24 cellular contexts compared by ENCODE assay signal in genomic region chr12:102438047-102438822, GRCh38. TPM values are rescaled to one million over a fixed set of nuclear protein-coding genes. Genes with fewer than 3 reads are reported as not detected.
DNase-seq lines count a peak whose midpoint lies in the region; ATAC-seq, FAIRE-seq and TF ChIP-seq lines count a peak whose summit lies in the region.
"Had no signal": no experiment of that assay in that cellular context is flagged by ENCODE, and none has a peak within 500 bp of the region (broad histone marks: within the 10 kb centered on the region; RNA-seq: fewer than 3 reads in every experiment).

No MANE protein-coding gene starts in this region.

- ATAC-seq in K562 = peak; percentile 39
- ATAC-seq in activated CD8-positive, alpha-beta T cell treated with anti-CD3 and anti-CD28 coated beads for 36 hours = no peak
- ATAC-seq: gastroesophageal sphincter, mucosa of descending colon had no signal

- H3K79me2 ChIP-seq in K562 (ENCODE audit: control insufficient read depth, insufficient read depth, low read length) = no peaks in the 10 kb centered on the region
- H3K79me2 ChIP-seq in neural progenitor cell (ENCODE audit: low read depth) = no peaks in the 10 kb centered on the region

- no peaks in the 10 kb centered on the region for H3K27me3 ChIP-seq in CD8-positive, alpha-beta memory T cell (ENCODE audit: insufficient read depth, low read length, poor library complexity, severe bottlenecking)
- H3K27me3 ChIP-seq in K562 (ENCODE audit: control insufficient read depth in 2 of 2, insufficient read depth in 2 of 2, low read length in 2 of 2) = no peaks in the 10 kb centered on the region
- no peaks in the 10 kb centered on the region for H3K27me3 ChIP-seq in neural progenitor cell
- H3K27me3 ChIP-seq: gastroesophageal sphincter, SJCRH30, suprapubic skin had no signal

- TSS peak; percentile 54 for BruUV-seq in K562 (replicated peaks; lab: Mats Ljungman, UMichigan)

- H2AFZ ChIP-seq in K562 (ENCODE audit: low read depth, low read length) = peak overlapping the region; percentile 95
- no peak overlapping the region for H2AFZ ChIP-seq in neural progenitor cell (replicated peaks)

- TF ChIP-seq CTCF in K562 (IDR thresholded peaks at IDR 0.05 in 2 of 3, conservative IDR thresholded peaks at IDR 0.05 in 1 of 3; ENCODE audit: insufficient read depth in 2 of 3, low read depth in 1 of 3, low read length in 3 of 3) = no peak
- TF ChIP-seq CTCF in neural progenitor cell (IDR thresholded peaks at IDR 0.05) = no peak
- no peak for TF ChIP-seq CTCF in activated CD8-positive, alpha-beta T cell treated with anti-CD3 and anti-CD28 coated beads for 36 hours (IDR thresholded peaks at IDR 0.05)

- intact Hi-C loops in K562 (cut with micrococcal nuclease) = no loop called here
- intact Hi-C loops in activated CD4-positive, alpha-beta memory T cell treated with anti-CD3 and anti-CD28 coated beads for 36 hours (cut with micrococcal nuclease) = no loop called here
- intact Hi-C loops in activated CD8-positive, alpha-beta T cell treated with anti-CD3 and anti-CD28 coated beads for 36 hours (cut with micrococcal nuclease) = no loop called here

- no peak overlapping the region for H3K4me3 Mint-ChIP-seq in CD8-positive, alpha-beta memory T cell
- no peak overlapping the region for H3K4me3 Mint-ChIP-seq in neural progenitor cell
- no peak overlapping the region for H3K4me3 Mint-ChIP-seq in activated CD4-positive, alpha-beta memory T cell treated with anti-CD3 and anti-CD28 coated beads for 36 hours
- H3K4me3 Mint-ChIP-seq in activated CD8-positive, alpha-beta T cell treated with anti-CD3 and anti-CD28 coated beads for 36 hours = no peak overlapping the region
- H3K4me3 Mint-ChIP-seq: neural crest cell had no signal

- in situ Hi-C loops in K562 (cut with MboI) = no loop called here
- in situ Hi-C loops in G401 (cut with HindIII; ENCODE audit: low sequenced_read_pairs) = no loop called here

- WGBS in K562 (ENCODE audit: insufficient coverage, low coverage, missing lambda C conversion rate) = 1% methylated on average over 11 of the region's 11 CpGs

- H3K9me1 ChIP-seq in K562 (ENCODE audit: control insufficient read depth, insufficient read depth, low read length) = no peaks in the 10 kb centered on the region

- DNase-seq in CD8-positive, alpha-beta memory T cell = no peak
- DNase-seq in HT1080 (ENCODE audit: low read depth) (peak; percentile 54), K562 (ENCODE audit: extremely low read depth in 1 of 4, low spot score in 3 of 4) (peak in 2 of 4 experiments; percentile 25 to 62), neural progenitor cell (ENCODE audit: low spot score) (peak; percentile 12), SHP77 treated with DMSO at 0.1 percent for 48 hours (lab: John Stamatoyannopoulos, UW) (no peak), G401 (ENCODE audit: low spot score) (no peak)
- DNase-seq in activated CD4-positive, alpha-beta memory T cell treated with anti-CD3 and anti-CD28 coated beads for 36 hours = no peak
- DNase-seq in activated CD8-positive, alpha-beta T cell treated with anti-CD3 and anti-CD28 coated beads for 36 hours = no peak
- DNase-seq: activated gamma-delta T cell, caudate nucleus, dorsolateral prefrontal cortex, erythroblast, mucosa of descending colon, NCI-H2081 treated with DMSO at 0.1 percent for 48 hours, NCI-H510A, SJCRH30, T-helper 2 cell had no signal

- H3K36me3 Mint-ChIP-seq in CD8-positive, alpha-beta memory T cell = no peaks in the 10 kb centered on the region
- H3K36me3 Mint-ChIP-seq in neural progenitor cell = no peaks in the 10 kb centered on the region
- no peaks in the 10 kb centered on the region for H3K36me3 Mint-ChIP-seq in activated CD4-positive, alpha-beta memory T cell treated with anti-CD3 and anti-CD28 coated beads for 36 hours
- no peaks in the 10 kb centered on the region for H3K36me3 Mint-ChIP-seq in activated CD8-positive, alpha-beta T cell treated with anti-CD3 and anti-CD28 coated beads for 36 hours (ENCODE audit: low read depth)

- no peaks in the 10 kb centered on the region for H3K36me3 ChIP-seq in CD8-positive, alpha-beta memory T cell (ENCODE audit: insufficient read depth, low read length)
- H3K36me3 ChIP-seq in K562 (ENCODE audit: control insufficient read depth, insufficient read depth, low read length) (no peaks in the 10 kb centered on the region; the same call in 1 of the 3 replicates), neural progenitor cell (no peaks in the 10 kb centered on the region)
- H3K36me3 ChIP-seq: gastroesophageal sphincter, SJCRH30, suprapubic skin had no signal

- peak overlapping the region; percentile 57 for H3K4me2 ChIP-seq in K562 (ENCODE audit: insufficient read depth, low read length)
- no peak overlapping the region for H3K4me2 ChIP-seq in neural progenitor cell

- H3K4me1 ChIP-seq in CD8-positive, alpha-beta memory T cell (ENCODE audit: insufficient read depth, low read length) = no peaks in the 10 kb centered on the region
- H3K4me1 ChIP-seq in K562 (replicated peaks in 1 of 2; ENCODE audit: control insufficient read depth in 2 of 2, insufficient read depth in 2 of 2, low read length in 2 of 2) (peaks cover 0 to 60% of the 10 kb centered on the region in 2 experiments; a peak in 4 of 5 replicates), neural progenitor cell (no peaks in the 10 kb centered on the region)
- H3K4me1 ChIP-seq: SJCRH30, suprapubic skin had no signal

- H3K9me3 ChIP-seq in CD8-positive, alpha-beta memory T cell (ENCODE audit: low read length) = no peaks in the 10 kb centered on the region
- H3K9me3 ChIP-seq in K562 (replicated peaks; ENCODE audit: control insufficient read depth, insufficient read depth, low read depth, low read length) = no peaks in the 10 kb centered on the region
- no peaks in the 10 kb centered on the region for H3K9me3 ChIP-seq in neural progenitor cell (ENCODE audit: low read depth)
- H3K9me3 ChIP-seq: gastroesophageal sphincter, mucosa of descending colon, SJCRH30, suprapubic skin had no signal

- no peaks in the 10 kb centered on the region for H4K20me1 ChIP-seq in K562 (replicated peaks; ENCODE audit: control insufficient read depth, insufficient read depth, low read length)
- no peaks in the 10 kb centered on the region for H4K20me1 ChIP-seq in neural progenitor cell (ENCODE audit: low read depth)

- no peak; a peak in 1 of 4 replicates for TF ChIP-seq RAD21 in K562 (CRISPR knock-in tag; conservative IDR thresholded peaks at IDR 0.05 in 1 of 2, IDR thresholded peaks at IDR 0.05 in 1 of 2)

- CTCF ChIA-PET in CD8-positive, alpha-beta memory T cell (lab: Charles Lee) = no interaction called here
- CTCF ChIA-PET in K562 (lab: Yijun Ruan, JAX; ENCODE audit: low intra/inter-chr PET ratio) = no interaction called here
- CTCF ChIA-PET in activated CD4-positive, alpha-beta memory T cell treated with anti-CD3 and anti-CD28 coated beads for 36 hours (lab: Charles Lee) = no interaction called here
- CTCF ChIA-PET in activated CD8-positive, alpha-beta T cell treated with anti-CD3 and anti-CD28 coated beads for 36 hours (lab: Charles Lee) = no interaction called here

- H3K27ac Mint-ChIP-seq in CD8-positive, alpha-beta memory T cell = no peak overlapping the region
- no peak overlapping the region for H3K27ac Mint-ChIP-seq in neural progenitor cell
- H3K27ac Mint-ChIP-seq in activated CD4-positive, alpha-beta memory T cell treated with anti-CD3 and anti-CD28 coated beads for 36 hours = no peak overlapping the region
- H3K27ac Mint-ChIP-seq in activated CD8-positive, alpha-beta T cell treated with anti-CD3 and anti-CD28 coated beads for 36 hours = no peak overlapping the region

- POLR2A ChIA-PET in CD8-positive, alpha-beta memory T cell (lab: Charles Lee) = no interaction called here
- POLR2A ChIA-PET in K562 (lab: Yijun Ruan, JAX) = no interaction called here
- POLR2A ChIA-PET in activated CD4-positive, alpha-beta memory T cell treated with anti-CD3 and anti-CD28 coated beads for 36 hours (lab: Charles Lee) = no interaction called here
- POLR2A ChIA-PET in activated CD8-positive, alpha-beta T cell treated with anti-CD3 and anti-CD28 coated beads for 36 hours (lab: Charles Lee) = no interaction called here

- peak; percentile 48; the same call in 1 of the 2 replicates for TF ChIP-seq EP300 in K562 (IDR thresholded peaks at IDR 0.05; ENCODE audit: low read length)

- no peaks in the 10 kb centered on the region for H3K9me3 Mint-ChIP-seq in CD8-positive, alpha-beta memory T cell
- H3K9me3 Mint-ChIP-seq in neural progenitor cell = no peaks in the 10 kb centered on the region
- H3K9me3 Mint-ChIP-seq in activated CD4-positive, alpha-beta memory T cell treated with anti-CD3 and anti-CD28 coated beads for 36 hours = no peaks in the 10 kb centered on the region
- H3K9me3 Mint-ChIP-seq in activated CD8-positive, alpha-beta T cell treated with anti-CD3 and anti-CD28 coated beads for 36 hours = no peaks in the 10 kb centered on the region

- peaks cover 4 to 26% of the 10 kb centered on the region in 2 donors for H3K27me3 Mint-ChIP-seq in CD8-positive, alpha-beta memory T cell
- no peaks in the 10 kb centered on the region for H3K27me3 Mint-ChIP-seq in neural progenitor cell (ENCODE audit: insufficient read depth, low read depth)
- H3K27me3 Mint-ChIP-seq in activated CD4-positive, alpha-beta memory T cell treated with anti-CD3 and anti-CD28 coated beads for 36 hours = peaks cover 3% of the 10 kb centered on the region
- H3K27me3 Mint-ChIP-seq in activated CD8-positive, alpha-beta T cell treated with anti-CD3 and anti-CD28 coated beads for 36 hours = peaks cover 12% of the 10 kb centered on the region

- no peak overlapping the region for H3K4me3 ChIP-seq in CD8-positive, alpha-beta memory T cell (ENCODE audit: low read length)
- H3K4me3 ChIP-seq in K562 = no peak overlapping the region
- no peak overlapping the region for H3K4me3 ChIP-seq in neural progenitor cell
- H3K4me3 ChIP-seq: dorsolateral prefrontal cortex, gastroesophageal sphincter, mucosa of descending colon, SJCRH30, suprapubic skin had no signal

- TF ChIP-seq POLR2A in K562 (conservative IDR thresholded peaks at IDR 0.05) = no peak

- no peaks in the 10 kb centered on the region for H3K4me1 Mint-ChIP-seq in CD8-positive, alpha-beta memory T cell
- no peaks in the 10 kb centered on the region for H3K4me1 Mint-ChIP-seq in neural progenitor cell
- H3K4me1 Mint-ChIP-seq in activated CD4-positive, alpha-beta memory T cell treated with anti-CD3 and anti-CD28 coated beads for 36 hours (ENCODE audit: low read depth) = no peaks in the 10 kb centered on the region
- peaks cover 4% of the 10 kb centered on the region for H3K4me1 Mint-ChIP-seq in activated CD8-positive, alpha-beta T cell treated with anti-CD3 and anti-CD28 coated beads for 36 hours (ENCODE audit: low read depth)

- H3F3A ChIP-seq in neural progenitor cell (ENCODE audit: low read depth) = no peaks in the 10 kb centered on the region

- peak overlapping the region; percentile 12 for H3K27ac ChIP-seq in CD8-positive, alpha-beta memory T cell (ENCODE audit: low read depth, low read length)
- H3K27ac ChIP-seq in K562 (ENCODE audit: extremely low read depth, low read depth, low read length) = peak overlapping the region; percentile 78
- H3K27ac ChIP-seq in neural progenitor cell = no peak overlapping the region
- H3K27ac ChIP-seq: dorsolateral prefrontal cortex, gastroesophageal sphincter, HL-60, SJCRH30, suprapubic skin, VCaP had no signal

- H3K9ac ChIP-seq in K562 (ENCODE audit: insufficient read depth in 1 of 2, low read depth in 2 of 2, low read length in 2 of 2) = peak overlapping the region in 1 of 2 experiments; percentile 33; a peak in 2 of 4 replicates
- H3K9ac ChIP-seq in neural progenitor cell = no peak overlapping the region

- peak; percentile 83 for FAIRE-seq in K562 (lab: Jason Lieb, UNC)
- FAIRE-seq: H54, keratinocyte had no signal

RNA-seq across cellular contexts. Expression of gene IGF1, which starts 42.1 kb away (rescaled TPM):
- 1 to 10 TPM in 1 of 2 experiments, under 1 TPM in 1; 0.28 to 1.4 TPM for total RNA-seq in CD8-positive, alpha-beta memory T cell
- not detected for polyA plus RNA-seq in CD8-positive, alpha-beta memory T cell
- not detected in 2 replicates for total RNA-seq in HT1080 (2014; rRNA removed; shearing (Covaris generic))
- not detected in 2 replicates for polyA plus RNA-seq in HT1080 (2015; cell fraction: cytosol; rRNA removed)
- not detected in 2 replicates for polyA plus RNA-seq in HT1080 (2015; cell fraction: nucleus; rRNA removed)
- 13.0 and 14.3 TPM in 2 replicates for total RNA-seq in K562 (2011; cell fraction: chromatin; rRNA removed; ENCODE audit: low replicate concordance)
- 2.6 and 6.8 TPM in 2 replicates for total RNA-seq in K562 (2011; cell fraction: nucleolus; rRNA removed)
- total RNA-seq in K562 (2011; cell fraction: nucleoplasm; rRNA removed) = 9.0 and 10.3 TPM in 2 replicates
- total RNA-seq in K562 (2014; rRNA removed) (2.8 and 4.5 TPM in 2 replicates), K562 (2014; rRNA removed; fragmentation: Illumina TruSeq; extraction: Trizol) (4.0 and 6.5 TPM in 2 replicates), K562 (2015; rRNA removed; fragmentation: Illumina TruSeq; extraction: Trizol) (11.5 and 11.6 TPM in 2 replicates), K562 (2021) (5.5 and 5.9 TPM in 2 replicates), neural progenitor cell (ENCODE audit: low replicate concordance) (not detected in 2 replicates)
- polyA plus RNA-seq in K562 (2011; rRNA removed) (3.7 and 4.4 TPM in 2 replicates), K562 (2014; fragmentation: Illumina TruSeq; extraction: Trizol) (4.2 and 5.5 TPM in 2 replicates), K562 (2014; fragmentation: Nextera tagmentation; extraction: Ambion mirVana) (10 to 100 TPM in 1 of 2 experiments, 1 to 10 TPM in 1; 8.3 to 13.9 TPM), K562 (2014; rRNA removed) (4.1 and 7.1 TPM in 2 replicates)
- 4.6 and 7.0 TPM in 2 replicates for polyA plus RNA-seq in K562 (2011; cell fraction: cytosol; rRNA removed)
- 0.87 and 3.0 TPM in 2 replicates for polyA plus RNA-seq in K562 (2011; cell fraction: nucleus; rRNA removed)
- polyA plus RNA-seq in K562 (2012) = 7.3 and 18.9 TPM in 2 replicates
- 4.9 and 5.4 TPM in 2 replicates for polyA minus RNA-seq in K562 (2011; rRNA and poly(A)+ RNA removed)
- polyA minus RNA-seq in K562 (2011; cell fraction: cytosol; rRNA and poly(A)+ RNA removed) = 0.73 and 1.2 TPM in 2 replicates
- 2.2 and 2.4 TPM in 2 replicates for polyA minus RNA-seq in K562 (2011; cell fraction: nucleus; rRNA and poly(A)+ RNA removed)
- total RNA-seq in activated CD4-positive, alpha-beta memory T cell treated with anti-CD3 and anti-CD28 coated beads for 36 hours = not detected
- total RNA-seq in activated CD8-positive, alpha-beta T cell treated with anti-CD3 and anti-CD28 coated beads for 36 hours = 1 to 10 TPM in 1 of 2 experiments, under 1 TPM in 1; 0.90 to 1.2 TPM
- total RNA-seq in G401 (2014; rRNA removed; shearing (Covaris generic)) = not detected in 2 replicates
- total RNA-seq: neural crest cell had no signal
- polyA plus RNA-seq: keratinocyte had no signal

Comparison
In these comparisons a context has a peak if more than half of its experiments do, and no peak if none do; other contexts are left out.
1. DNase-seq: peak in HT1080 (single experiment) and neural progenitor cell (single experiment); none in CD8-positive, alpha-beta memory T cell (0 of 5), activated CD4-positive, alpha-beta memory T cell treated with anti-CD3 and anti-CD28 coated beads for 36 hours (single experiment), SHP77 treated with DMSO at 0.1 percent for 48 hours (single experiment), activated CD8-positive, alpha-beta T cell treated with anti-CD3 and anti-CD28 coated beads for 36 hours (single experiment) and G401 (single experiment).